ENCODE assay signal across 8 cellular contexts in genomic region chr11:107457558-107458271, GRCh38. TPM values are rescaled to one million over a fixed set of nuclear protein-coding genes. Genes with fewer than 3 reads are reported as not detected.
DNase-seq lines count a peak whose midpoint lies in the region; ATAC-seq and TF ChIP-seq lines count a peak whose summit lies in the region.

Gene CWF19L2, minus strand, starts transcription at chr11:107457825. Its CDS starts 9 bp downstream, at chr11:107457816.

- peak within 1 kb of the TSS; percentile 97 for H3K27ac Mint-ChIP-seq in activated naive CD4-positive, alpha-beta T cell treated with anti-CD3 and anti-CD28 coated beads, Interleukin-2, amount 50 U/mL, for 24 hours

- H3K9me3 ChIP-seq in testis: no peaks in the 10 kb centered on the region

- H3K27ac ChIP-seq in testis: peak within 1 kb of the TSS; percentile 87 to 90

- WGBS in testis, 2 donors: 0% methylated on average over 30 of the region's 30 CpGs

- peaks cover 6% of the 10 kb centered on the region for H3K36me3 Mint-ChIP-seq in activated naive CD4-positive, alpha-beta T cell treated with anti-CD3 and anti-CD28 coated beads, Interleukin-2, amount 50 U/mL, for 24 hours

- DNase-seq in GM06990 (ENCODE audit: extremely low read depth, insufficient read length) (peak; percentile 83), NCI-H1092 (lab: John Stamatoyannopoulos, UW) (peak; percentile 98), glomerular visceral epithelial cell (ENCODE audit: extremely low spot score) (peak; percentile 93), omental fat pad (ENCODE audit: low spot score) (peak; percentile 39), testis (peak; percentile 94)

- no peaks in the 10 kb centered on the region for H3K27me3 ChIP-seq in GM06990 (replicated peaks; ENCODE audit: control insufficient read depth, insufficient read depth, low read length)
- no peaks in the 10 kb centered on the region for H3K27me3 ChIP-seq in testis

- TF ChIP-seq POLR2A in testis (IDR thresholded peaks at IDR 0.05): peak; percentile 4

- no peaks in the 10 kb centered on the region for H3K27me3 Mint-ChIP-seq in activated naive CD4-positive, alpha-beta T cell treated with anti-CD3 and anti-CD28 coated beads, Interleukin-2, amount 50 U/mL, for 24 hours

- H3K4me1 Mint-ChIP-seq in activated naive CD4-positive, alpha-beta T cell treated with anti-CD3 and anti-CD28 coated beads, Interleukin-2, amount 50 U/mL, for 24 hours: peaks cover 37% of the 10 kb centered on the region

- peak within 1 kb of the TSS; percentile 96 for H3K4me3 Mint-ChIP-seq in activated naive CD4-positive, alpha-beta T cell treated with anti-CD3 and anti-CD28 coated beads, Interleukin-2, amount 50 U/mL, for 24 hours

- TF ChIP-seq CTCF in GM06990 (IDR thresholded peaks at IDR 0.05; ENCODE audit: insufficient read depth, low read length, poor library complexity, severe bottlenecking): no peak
- TF ChIP-seq CTCF in omental fat pad (IDR thresholded peaks at IDR 0.05): no peak
- TF ChIP-seq CTCF in testis (IDR thresholded peaks at IDR 0.05): peak in 1 of 3 experiments; percentile 6

- peaks cover 6% of the 10 kb centered on the region for H3K4me1 ChIP-seq in testis

- intact Hi-C loops in testis (cut with DNase I; ENCODE audit: low total_unique reads): no loop called here

- no peaks in the 10 kb centered on the region for H3K9me3 Mint-ChIP-seq in activated naive CD4-positive, alpha-beta T cell treated with anti-CD3 and anti-CD28 coated beads, Interleukin-2, amount 50 U/mL, for 24 hours

- H3K4me3 ChIP-seq in GM06990 (replicated peaks; ENCODE audit: low read depth, low read length) (peak within 1 kb of the TSS; percentile 72), testis (peak within 1 kb of the TSS; percentile 85 to 91)

- peaks cover 7% of the 10 kb centered on the region for H3K36me3 ChIP-seq in GM06990 (ENCODE audit: control insufficient read depth, insufficient read depth, low read length)
- no peaks in the 10 kb centered on the region for H3K36me3 ChIP-seq in testis (ENCODE audit: low read depth, missing control alignments)

- ATAC-seq in HG02588 (IDR thresholded peaks at IDR 0.05; ENCODE audit: unreplicated experiment) (peak; percentile 99), SK-N-SH treated with all-trans-retinoic acid at 6 μM for 48 hours (peak; percentile 99), omental fat pad (ENCODE audit: low FRiP score) (peak; percentile 98)

TF ChIP-seq in SK-N-SH treated with all-trans-retinoic acid at 6 μM for 48 hours, 23 proteins besides CTCF, POLR2A, EP300 and RAD21:
- no peak for TF ChIP-seq CSRNP3 (CRISPR knock-in tag; IDR thresholded peaks at IDR 0.05)
- no peak for TF ChIP-seq BACH2 (CRISPR knock-in tag; IDR thresholded peaks at IDR 0.05; ENCODE audit: borderline replicate concordance)
- TF ChIP-seq, protein P1, sequence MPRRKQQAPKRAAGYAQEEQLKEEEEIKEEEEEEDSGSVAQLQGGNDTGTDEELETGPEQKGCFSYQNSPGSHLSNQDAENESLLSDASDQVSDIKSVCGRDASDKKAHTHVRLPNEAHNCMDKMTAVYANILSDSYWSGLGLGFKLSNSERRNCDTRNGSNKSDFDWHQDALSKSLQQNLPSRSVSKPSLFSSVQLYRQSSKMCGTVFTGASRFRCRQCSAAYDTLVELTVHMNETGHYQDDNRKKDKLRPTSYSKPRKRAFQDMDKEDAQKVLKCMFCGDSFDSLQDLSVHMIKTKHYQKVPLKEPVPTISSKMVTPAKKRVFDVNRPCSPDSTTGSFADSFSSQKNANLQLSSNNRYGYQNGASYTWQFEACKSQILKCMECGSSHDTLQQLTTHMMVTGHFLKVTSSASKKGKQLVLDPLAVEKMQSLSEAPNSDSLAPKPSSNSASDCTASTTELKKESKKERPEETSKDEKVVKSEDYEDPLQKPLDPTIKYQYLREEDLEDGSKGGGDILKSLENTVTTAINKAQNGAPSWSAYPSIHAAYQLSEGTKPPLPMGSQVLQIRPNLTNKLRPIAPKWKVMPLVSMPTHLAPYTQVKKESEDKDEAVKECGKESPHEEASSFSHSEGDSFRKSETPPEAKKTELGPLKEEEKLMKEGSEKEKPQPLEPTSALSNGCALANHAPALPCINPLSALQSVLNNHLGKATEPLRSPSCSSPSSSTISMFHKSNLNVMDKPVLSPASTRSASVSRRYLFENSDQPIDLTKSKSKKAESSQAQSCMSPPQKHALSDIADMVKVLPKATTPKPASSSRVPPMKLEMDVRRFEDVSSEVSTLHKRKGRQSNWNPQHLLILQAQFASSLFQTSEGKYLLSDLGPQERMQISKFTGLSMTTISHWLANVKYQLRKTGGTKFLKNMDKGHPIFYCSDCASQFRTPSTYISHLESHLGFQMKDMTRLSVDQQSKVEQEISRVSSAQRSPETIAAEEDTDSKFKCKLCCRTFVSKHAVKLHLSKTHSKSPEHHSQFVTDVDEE (CRISPR knock-in tag; IDR thresholded peaks at IDR 0.05): no peak
- no peak for TF ChIP-seq ISL1 (CRISPR knock-in tag; IDR thresholded peaks at IDR 0.05)
- TF ChIP-seq RARB (CRISPR knock-in tag; IDR thresholded peaks at IDR 0.05): no peak
- TF ChIP-seq ESRRG (CRISPR knock-in tag; IDR thresholded peaks at IDR 0.05): no peak
- TF ChIP-seq POU6F1 (CRISPR knock-in tag; IDR thresholded peaks at IDR 0.05; ENCODE audit: borderline replicate concordance, low read depth): no peak
- no peak for TF ChIP-seq ZNF70 (CRISPR knock-in tag; IDR thresholded peaks at IDR 0.05)
- TF ChIP-seq, protein P2, sequence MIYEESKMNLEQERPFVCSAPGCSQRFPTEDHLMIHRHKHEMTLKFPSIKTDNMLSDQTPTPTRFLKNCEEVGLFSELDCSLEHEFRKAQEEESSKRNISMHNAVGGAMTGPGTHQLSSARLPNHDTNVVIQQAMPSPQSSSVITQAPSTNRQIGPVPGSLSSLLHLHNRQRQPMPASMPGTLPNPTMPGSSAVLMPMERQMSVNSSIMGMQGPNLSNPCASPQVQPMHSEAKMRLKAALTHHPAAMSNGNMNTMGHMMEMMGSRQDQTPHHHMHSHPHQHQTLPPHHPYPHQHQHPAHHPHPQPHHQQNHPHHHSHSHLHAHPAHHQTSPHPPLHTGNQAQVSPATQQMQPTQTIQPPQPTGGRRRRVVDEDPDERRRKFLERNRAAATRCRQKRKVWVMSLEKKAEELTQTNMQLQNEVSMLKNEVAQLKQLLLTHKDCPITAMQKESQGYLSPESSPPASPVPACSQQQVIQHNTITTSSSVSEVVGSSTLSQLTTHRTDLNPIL (CRISPR knock-in tag; IDR thresholded peaks at IDR 0.05; ENCODE audit: low read depth): no peak
- TF ChIP-seq TOX (CRISPR knock-in tag; IDR thresholded peaks at IDR 0.05; ENCODE audit: borderline replicate concordance): no peak
- TF ChIP-seq OSR1 (CRISPR knock-in tag; IDR thresholded peaks at IDR 0.05): no peak
- no peak for TF ChIP-seq CSDC2 (CRISPR knock-in tag; IDR thresholded peaks at IDR 0.05)
- TF ChIP-seq ZNF565 (CRISPR knock-in tag; conservative IDR thresholded peaks at IDR 0.05; ENCODE audit: low read depth): no peak
- no peak for TF ChIP-seq GLIS3 (CRISPR knock-in tag; IDR thresholded peaks at IDR 0.05)
- TF ChIP-seq ZNF8 (CRISPR knock-in tag; IDR thresholded peaks at IDR 0.05): no peak
- TF ChIP-seq ZFP30 (CRISPR knock-in tag; IDR thresholded peaks at IDR 0.05): no peak

RNA-seq across cellular contexts. Expression of gene CWF19L2, which starts in this region (rescaled TPM):
- total RNA-seq in omental fat pad (10 to 100 TPM; 14.8 to 36.6 (median 17.0) TPM), testis (10 to 100 TPM; 22.9 to 26.0 TPM)
- 3.7 TPM for polyA plus RNA-seq in testis (ENCODE audit: insufficient read depth, low read depth, low replicate concordance)

Comparison
In these comparisons a context has a peak if more than half of its experiments do, and no peak if none do; other contexts are left out.
1. Peak in every context shown above with its lines: DNase-seq, ATAC-seq, H3K4me3 ChIP-seq and H3K27ac ChIP-seq.
2. DNase-seq: peak in every context shown above with its lines; median percentile 98 in NCI-H1092; 94 in testis; 93 in glomerular visceral epithelial cell; 83 in GM06990; 39 in omental fat pad.